Comparison of ENCODE assay signal across 20 cellular contexts in genomic region chr11:44286911-44287310, GRCh38. TPM values are rescaled to one million over a fixed set of nuclear protein-coding genes. Genes with fewer than 3 reads are reported as not detected.
"Had no signal": no experiment of that assay in that cellular context is flagged by ENCODE, and none has a peak within 500 bp of the region (broad histone marks: within the 10 kb centered on the region; RNA-seq: fewer than 3 reads in every experiment).

No MANE protein-coding gene starts in this region.

- H3K4me3 ChIP-seq: adrenal gland, body of pancreas, breast epithelium had no signal

- H3K27me3 ChIP-seq: adrenal gland, body of pancreas, brain microvascular endothelial cell, breast epithelium had no signal

- DNase-seq: amniotic stem cell had no signal

- H3K27me3 Mint-ChIP-seq: activated CD4-positive, alpha-beta memory T cell treated with anti-CD3 and anti-CD28 coated beads for 36 hours had no signal

- H3K4me1 Mint-ChIP-seq: activated B cell treated with CpG ODN at 0.5 μM for 24 hours; activated CD4-positive, alpha-beta T cell treated with anti-CD3 and anti-CD28 coated beads, Interleukin-2, amount 10 ng/mL, durations not matched to agents 24 days and 14 days; activated naive CD8-positive, alpha-beta T cell treated with anti-CD3 and anti-CD28 coated beads for 36 hours; activated T-helper 17 cell treated with anti-CD3 and anti-CD28 coated beads, Interleukin-2, amount 50 U/mL, for 72 hours had no signal

- H3K4me1 ChIP-seq: adrenal gland, body of pancreas, breast epithelium had no signal

- H3K9me3 Mint-ChIP-seq: activated B cell treated with CpG ODN at 0.5 μM for 24 hours; activated CD4-positive, alpha-beta memory T cell treated with anti-CD3 and anti-CD28 coated beads for 36 hours; activated CD4-positive, alpha-beta T cell treated with anti-CD3 and anti-CD28 coated beads, Interleukin-2, amount 10 ng/mL, durations not matched to agents 24 days and 14 days; activated CD8-positive, alpha-beta T cell treated with anti-CD3 and anti-CD28 coated beads for 36 hours; activated naive CD4-positive, alpha-beta T cell treated with anti-CD3 and anti-CD28 coated beads for 36 hours; activated naive CD4-positive, alpha-beta T cell treated with anti-CD3 and anti-CD28 coated beads, Interleukin-2, amount 50 U/mL, for 72 hours; activated naive CD8-positive, alpha-beta T cell treated with anti-CD3 and anti-CD28 coated beads for 36 hours; activated T-cell treated with anti-CD3 and anti-CD28 coated beads, Interleukin-2, amount 50 U/mL, for 4 hours; activated T-cell treated with anti-CD3 and anti-CD28 coated beads, Interleukin-2, amount 50 U/mL, for 72 hours; activated T-helper 1 cell treated with anti-CD3 and anti-CD28 coated beads, Interleukin-12 subunit alpha, Interleukin-12 subunit beta, Interleukin-2, Interleukin-4 antibody, amounts not matched to agents 30 ng/mL and 10 ng/mL and 1 ng/mL, durations not matched to agents 14 hours and 24 hours and 36 hours; activated T-helper 17 cell treated with anti-CD3 and anti-CD28 coated beads, Interleukin-2, amount 50 U/mL, for 72 hours; T-helper 2 cell treated with Interferon-gamma antibody and Interleukin-4, amounts not matched to agents 5 μg/mL and 100 μg/mL, for 36 hours had no signal

- H3K27ac ChIP-seq: adrenal gland, body of pancreas, brain microvascular endothelial cell, VCaP had no signal

- H3K9me3 ChIP-seq: adrenal gland, body of pancreas, breast epithelium had no signal

- H3K36me3 ChIP-seq: adrenal gland, brain microvascular endothelial cell, breast epithelium had no signal

- H3K36me3 Mint-ChIP-seq: activated CD4-positive, alpha-beta memory T cell treated with anti-CD3 and anti-CD28 coated beads for 36 hours; activated naive CD4-positive, alpha-beta T cell treated with anti-CD3 and anti-CD28 coated beads, Interleukin-2, amount 50 U/mL, for 72 hours; activated naive CD8-positive, alpha-beta T cell treated with anti-CD3 and anti-CD28 coated beads for 36 hours had no signal

- H3K27ac Mint-ChIP-seq: activated CD4-positive, alpha-beta memory T cell treated with anti-CD3 and anti-CD28 coated beads for 36 hours; activated CD4-positive, alpha-beta T cell treated with anti-CD3 and anti-CD28 coated beads, Interleukin-2, amount 10 ng/mL, durations not matched to agents 24 days and 14 days; activated CD8-positive, alpha-beta T cell treated with anti-CD3 and anti-CD28 coated beads for 36 hours; activated naive CD4-positive, alpha-beta T cell treated with anti-CD3 and anti-CD28 coated beads for 36 hours; activated naive CD4-positive, alpha-beta T cell treated with anti-CD3 and anti-CD28 coated beads, Interleukin-2, amount 50 U/mL, for 72 hours; activated naive CD8-positive, alpha-beta T cell treated with anti-CD3 and anti-CD28 coated beads for 36 hours; activated T-cell treated with anti-CD3 and anti-CD28 coated beads, Interleukin-2, amount 50 U/mL, for 72 hours; activated T-helper 1 cell treated with anti-CD3 and anti-CD28 coated beads, Interleukin-12 subunit alpha, Interleukin-12 subunit beta, Interleukin-2, Interleukin-4 antibody, amounts not matched to agents 30 ng/mL and 10 ng/mL and 1 ng/mL, durations not matched to agents 14 hours and 24 hours and 36 hours; activated T-helper 17 cell treated with anti-CD3 and anti-CD28 coated beads, Interleukin-2, amount 50 U/mL, for 72 hours; T-helper 2 cell treated with Interferon-gamma antibody and Interleukin-4, amounts not matched to agents 5 μg/mL and 100 μg/mL, for 36 hours had no signal

- H3K4me3 Mint-ChIP-seq: activated B cell treated with CpG ODN at 0.5 μM for 24 hours; activated CD4-positive, alpha-beta memory T cell treated with anti-CD3 and anti-CD28 coated beads for 36 hours; activated CD4-positive, alpha-beta T cell treated with anti-CD3 and anti-CD28 coated beads, Interleukin-2, amount 10 ng/mL, durations not matched to agents 24 days and 14 days; activated CD8-positive, alpha-beta T cell treated with anti-CD3 and anti-CD28 coated beads for 36 hours; activated naive CD4-positive, alpha-beta T cell treated with anti-CD3 and anti-CD28 coated beads for 36 hours; activated naive CD8-positive, alpha-beta T cell treated with anti-CD3 and anti-CD28 coated beads for 36 hours; activated T-cell treated with anti-CD3 and anti-CD28 coated beads, Interleukin-2, amount 50 U/mL, for 4 hours; activated T-cell treated with anti-CD3 and anti-CD28 coated beads, Interleukin-2, amount 50 U/mL, for 72 hours; activated T-helper 1 cell treated with anti-CD3 and anti-CD28 coated beads, Interleukin-12 subunit alpha, Interleukin-12 subunit beta, Interleukin-2, Interleukin-4 antibody, amounts not matched to agents 30 ng/mL and 10 ng/mL and 1 ng/mL, durations not matched to agents 14 hours and 24 hours and 36 hours; activated T-helper 17 cell treated with anti-CD3 and anti-CD28 coated beads, Interleukin-2, amount 50 U/mL, for 72 hours; T-helper 2 cell treated with Interferon-gamma antibody and Interleukin-4, amounts not matched to agents 5 μg/mL and 100 μg/mL, for 36 hours had no signal

RNA-seq across cellular contexts. Expression of gene ALX4, which starts 23.0 kb away (rescaled TPM):
- total RNA-seq: activated B cell treated with CpG ODN at 0.5 μM for 24 hours; activated CD4-positive, alpha-beta memory T cell treated with anti-CD3 and anti-CD28 coated beads for 36 hours; activated CD4-positive, alpha-beta T cell treated with anti-CD3 and anti-CD28 coated beads, Interleukin-2, amount 10 ng/mL, durations not matched to agents 24 days and 14 days; activated CD8-positive, alpha-beta memory T cell treated with anti-CD3 and anti-CD28 coated beads for 36 hours; activated CD8-positive, alpha-beta T cell treated with anti-CD3 and anti-CD28 coated beads for 36 hours; activated naive CD4-positive, alpha-beta T cell treated with anti-CD3 and anti-CD28 coated beads for 36 hours; activated naive CD4-positive, alpha-beta T cell treated with anti-CD3 and anti-CD28 coated beads, Interleukin-2, amount 50 U/mL, for 72 hours; activated naive CD8-positive, alpha-beta T cell treated with anti-CD3 and anti-CD28 coated beads for 36 hours; activated T-cell treated with anti-CD3 and anti-CD28 coated beads, Interleukin-2, amount 50 U/mL, for 4 hours; activated T-cell treated with anti-CD3 and anti-CD28 coated beads, Interleukin-2, amount 50 U/mL, for 72 hours; activated T-helper 1 cell treated with anti-CD3 and anti-CD28 coated beads, Interleukin-12 subunit alpha, Interleukin-12 subunit beta, Interleukin-2, Interleukin-4 antibody, amounts not matched to agents 30 ng/mL and 10 ng/mL and 1 ng/mL, durations not matched to agents 14 hours and 24 hours and 36 hours; activated T-helper 17 cell treated with anti-CD3 and anti-CD28 coated beads, Interleukin-2, amount 50 U/mL, for 72 hours; adrenal gland; astrocyte; body of pancreas had no signal
